ENCODE assay signal across 9 cellular contexts in genomic region chr10:129332476-129332875, GRCh38.
DNase-seq lines count a peak whose midpoint lies in the region; ATAC-seq and TF ChIP-seq lines count a peak whose summit lies in the region.
"Had no signal": no experiment of that assay in that cellular context is flagged by ENCODE, and none has a peak within 500 bp of the region (broad histone marks: within the 10 kb centered on the region; RNA-seq: fewer than 3 reads in every experiment).

No MANE protein-coding gene starts in this region.

- H3K79me2 ChIP-seq in Loucy (ENCODE audit: insufficient read depth, low read length): no peaks in the 10 kb centered on the region

- WGBS in psoas muscle, 3 donors: 39 to 43% (median 43%) methylated on average over 6 of the region's 6 CpGs

- H3K9me2 ChIP-seq in Loucy (replicated peaks; ENCODE audit: low read depth, low read length): no peaks in the 10 kb centered on the region

- H2AFZ ChIP-seq in Loucy (ENCODE audit: low read length): peak overlapping the region; percentile 88

- H3K36me3 ChIP-seq in Loucy (ENCODE audit: insufficient read depth, low read length) (no peaks in the 10 kb centered on the region), psoas muscle (ENCODE audit: insufficient read depth in 1 of 2, low read depth in 1 of 2) (no peaks in the 10 kb centered on the region)

- peak; percentile 95 for TF ChIP-seq CTCF in Loucy (conservative IDR thresholded peaks at IDR 0.05; ENCODE audit: low read length)
- peak in 46 of 56 donors; percentile 13 to 62 (median 34) for TF ChIP-seq CTCF in dorsolateral prefrontal cortex (IDR thresholded peaks at IDR 0.05 in 54 of 56, conservative IDR thresholded peaks at IDR 0.05 in 2 of 56; ENCODE audit: low read depth in 1 of 56, partially characterized antibody in 56 of 56)
- TF ChIP-seq CTCF in psoas muscle (IDR thresholded peaks at IDR 0.05): peak; percentile 36

- H3K4me3 ChIP-seq in Loucy (ENCODE audit: low read length, poor library complexity, severe bottlenecking): no peak overlapping the region
- H3K4me3 ChIP-seq in dorsolateral prefrontal cortex: no peak overlapping the region
- no peak overlapping the region for H3K4me3 ChIP-seq in psoas muscle

- H3K4me1 ChIP-seq in Loucy (ENCODE audit: insufficient read depth, low read length, poor library complexity, severe bottlenecking) (peaks cover 15% of the 10 kb centered on the region), psoas muscle (no peaks in the 10 kb centered on the region)

- intact Hi-C loops in dorsolateral prefrontal cortex (cut with DNase I): no loop called here
- intact Hi-C loops in psoas muscle (cut with DNase I): loop anchor here in 1 of 2 donors (5.0 kb wide), 1 partner anchor 300 kb away; no protein-coding TSS in a partner anchor

- no peaks in the 10 kb centered on the region for H3K9me3 ChIP-seq in Loucy (ENCODE audit: insufficient read depth, low read depth, low read length)
- H3K9me3 ChIP-seq in psoas muscle: no peaks in the 10 kb centered on the region

- ATAC-seq in psoas muscle (no peak), GM21526 (IDR thresholded peaks at IDR 0.05; ENCODE audit: low FRiP score, unreplicated experiment) (no peak), GM19395 (IDR thresholded peaks at IDR 0.05; ENCODE audit: unreplicated experiment) (no peak)
- ATAC-seq: natural killer cell had no signal

- H3K9ac ChIP-seq in Loucy (ENCODE audit: low read depth, low read length, poor library complexity, severe bottlenecking): peak overlapping the region; percentile 6

- DNase-seq in NOMO-1 treated with DMSO at 0.1 percent for 48 hours (lab: John Stamatoyannopoulos, UW; ENCODE audit: unreplicated experiment): peak; percentile 0
- no peak for DNase-seq in NOMO-1 (lab: John Stamatoyannopoulos, UW; ENCODE audit: unreplicated experiment in 2 of 2)
- no peak for DNase-seq in dorsolateral prefrontal cortex
- DNase-seq in psoas muscle: no peak
- DNase-seq in NCI-H1417 treated with DMSO at 0.1 percent for 48 hours (lab: John Stamatoyannopoulos, UW): no peak
- DNase-seq: natural killer cell had no signal

- H3K27me3 ChIP-seq in Loucy (ENCODE audit: insufficient read depth, low read length, poor library complexity, severe bottlenecking) (no peaks in the 10 kb centered on the region), dorsolateral prefrontal cortex (peaks cover 0 to 60% (median 13%) of the 10 kb centered on the region in 45 donors), psoas muscle (ENCODE audit: insufficient read depth in 3 of 3, low read length in 2 of 3) (peaks cover 0 to 6% (median 0%) of the 10 kb centered on the region in 3 donors)

- no peak overlapping the region for H3K27ac ChIP-seq in dorsolateral prefrontal cortex
- H3K27ac ChIP-seq in psoas muscle: no peak overlapping the region

- no peaks in the 10 kb centered on the region for H3F3A ChIP-seq in Loucy (ENCODE audit: low read depth)

- H4K20me1 ChIP-seq in Loucy (ENCODE audit: insufficient read depth, low read length, poor library complexity, severe bottlenecking): no peaks in the 10 kb centered on the region

- peak overlapping the region; percentile 40 for H3K4me2 ChIP-seq in Loucy (ENCODE audit: low read depth, low read length, poor library complexity, severe bottlenecking)

Comparison
In these comparisons a context has a peak if more than half of its experiments do, and no peak if none do; other contexts are left out.
1. CTCF ChIP-seq: peak in every context shown above with its lines; median percentile 95 in Loucy; 36 in psoas muscle; 34 in dorsolateral prefrontal cortex.